ENCODE assay signal across 1 cellular context in genomic region chr17:79796570-79797491, GRCh38.
TF ChIP-seq lines count a peak whose summit lies in the region.

CBX8 (minus strand) TSS chr17:79797077; CDS start chr17:79796998, 79 bp downstream.

TF ChIP-seq in HepG2, 621 proteins besides CTCF, POLR2A, EP300 and RAD21 (continued from another document and continues in another):
- TF ChIP-seq ZNF512B (CRISPR knock-in tag; IDR thresholded peaks at IDR 0.05; ENCODE audit: borderline replicate concordance) = no peak
- TF ChIP-seq HMGA1 (CRISPR knock-in tag; conservative IDR thresholded peaks at IDR 0.05) = no peak
- no peak; the same call in 1 of the 2 replicates for TF ChIP-seq ZNF225 (CRISPR knock-in tag; IDR thresholded peaks at IDR 0.05)
- no peak for TF ChIP-seq ZC3H4 (CRISPR knock-in tag; IDR thresholded peaks at IDR 0.05; ENCODE audit: borderline replicate concordance)
- 0 out of 2 replicates have a peak, but pooled peaks have one; percentile 29 for TF ChIP-seq ZNF878 (CRISPR knock-in tag; IDR thresholded peaks at IDR 0.05)
- no peak for TF ChIP-seq LRRFIP1 (CRISPR knock-in tag; conservative IDR thresholded peaks at IDR 0.05)
- TF ChIP-seq ZNF615 (CRISPR knock-in tag; IDR thresholded peaks at IDR 0.05; ENCODE audit: borderline replicate concordance) = no peak
- no peak for TF ChIP-seq ZNF569 (CRISPR knock-in tag; IDR thresholded peaks at IDR 0.05; ENCODE audit: borderline replicate concordance)
- peak; percentile 84; the same call in 1 of the 2 replicates for TF ChIP-seq MAX (IDR thresholded peaks at IDR 0.05)
- no peak for TF ChIP-seq ZNF766 (CRISPR knock-in tag; IDR thresholded peaks at IDR 0.05; ENCODE audit: borderline replicate concordance)
- peak; percentile 46; the same call in 1 of the 2 replicates for TF ChIP-seq HOMEZ (CRISPR knock-in tag; IDR thresholded peaks at IDR 0.05; ENCODE audit: low read depth)
- no peak for TF ChIP-seq HNF1A (IDR thresholded peaks at IDR 0.05; ENCODE audit: low read depth)
- TF ChIP-seq HNF1A (CRISPR knock-in tag; IDR thresholded peaks at IDR 0.05; ENCODE audit: borderline replicate concordance) = peak; percentile 13; the same call in 1 of the 2 replicates
- peak; percentile 34; the same call in 1 of the 2 replicates for TF ChIP-seq HNF4A (CRISPR knock-in tag; IDR thresholded peaks at IDR 0.05)
- TF ChIP-seq FOSL1 (CRISPR knock-in tag; IDR thresholded peaks at IDR 0.05; ENCODE audit: borderline replicate concordance) = no peak; the same call in 1 of the 2 replicates
- TF ChIP-seq ZNF350 (CRISPR knock-in tag; IDR thresholded peaks at IDR 0.05; ENCODE audit: borderline replicate concordance, low read depth) = peak; percentile 37; the same call in 1 of the 2 replicates
- TF ChIP-seq ZNF251 (CRISPR knock-in tag; IDR thresholded peaks at IDR 0.05) = no peak
- no peak for TF ChIP-seq KDM6A (CRISPR knock-in tag; IDR thresholded peaks at IDR 0.05; ENCODE audit: low read depth)
- no peak; the same call in 1 of the 2 replicates for TF ChIP-seq GATAD2A (CRISPR knock-in tag; IDR thresholded peaks at IDR 0.05)
- TF ChIP-seq HBP1 (CRISPR knock-in tag; IDR thresholded peaks at IDR 0.05; ENCODE audit: low read depth) = no peak; the same call in none of the 2 replicates
- TF ChIP-seq DBP (CRISPR knock-in tag; IDR thresholded peaks at IDR 0.05; ENCODE audit: not compliant biosample characterization) = no peak
- TF ChIP-seq ZNF75D (CRISPR knock-in tag; IDR thresholded peaks at IDR 0.05; ENCODE audit: borderline replicate concordance) = no peak
- no peak for TF ChIP-seq NR2F1 (CRISPR knock-in tag; IDR thresholded peaks at IDR 0.05)
- no peak for TF ChIP-seq NFRKB (IDR thresholded peaks at IDR 0.05)
- TF ChIP-seq ETS1 (CRISPR knock-in tag; IDR thresholded peaks at IDR 0.05) = no peak
- TF ChIP-seq TAF1 (CRISPR knock-in tag; IDR thresholded peaks at IDR 0.05) = peak; percentile 73
- peak; percentile 71; the same call in 1 of the 2 replicates for TF ChIP-seq EED (CRISPR knock-in tag; IDR thresholded peaks at IDR 0.05)
- 0 out of 2 replicates have a peak, but pooled peaks have one; percentile 37 for TF ChIP-seq POGZ (CRISPR knock-in tag; IDR thresholded peaks at IDR 0.05)
- no peak for TF ChIP-seq BRCA1 (CRISPR knock-in tag; IDR thresholded peaks at IDR 0.05)
- TF ChIP-seq ZFP62 (CRISPR knock-in tag; IDR thresholded peaks at IDR 0.05) = no peak
- peak; percentile 64 for TF ChIP-seq ZBTB10 (CRISPR knock-in tag; IDR thresholded peaks at IDR 0.05; ENCODE audit: borderline replicate concordance)
- peak; percentile 74; the same call in 1 of the 2 replicates for TF ChIP-seq MAF1 (CRISPR knock-in tag; IDR thresholded peaks at IDR 0.05; ENCODE audit: borderline replicate concordance)
- 0 out of 2 replicates have a peak, but pooled peaks have one; percentile 32 for TF ChIP-seq ZSCAN5A (CRISPR knock-in tag; IDR thresholded peaks at IDR 0.05; ENCODE audit: borderline replicate concordance)
- no peak for TF ChIP-seq HDAC6 (IDR thresholded peaks at IDR 0.05; ENCODE audit: low read depth, low read length)
- TF ChIP-seq NONO (IDR thresholded peaks at IDR 0.05) = no peak
- peak; percentile 82; the same call in 1 of the 2 replicates for TF ChIP-seq NONO (CRISPR knock-in tag; conservative IDR thresholded peaks at IDR 0.05)
- TF ChIP-seq GABPA (IDR thresholded peaks at IDR 0.05; ENCODE audit: low read depth, low read length) = peak; percentile 96
- TF ChIP-seq GABPA (CRISPR knock-in tag; IDR thresholded peaks at IDR 0.05; ENCODE audit: low read depth) = peak; percentile 90
- TF ChIP-seq IKZF4 (CRISPR knock-in tag; IDR thresholded peaks at IDR 0.05; ENCODE audit: borderline replicate concordance, low read depth, not compliant biosample characterization) = no peak
- TF ChIP-seq ZNF552 (CRISPR knock-in tag; IDR thresholded peaks at IDR 0.05; ENCODE audit: borderline replicate concordance) = no peak
- TF ChIP-seq GFI1 (CRISPR knock-in tag; IDR thresholded peaks at IDR 0.05; ENCODE audit: borderline replicate concordance) = no peak
- TF ChIP-seq ZC3H13 (CRISPR knock-in tag; IDR thresholded peaks at IDR 0.05) = no peak
